Comparison of ENCODE assay signal across 24 cellular contexts in the genomic region with DNA sequence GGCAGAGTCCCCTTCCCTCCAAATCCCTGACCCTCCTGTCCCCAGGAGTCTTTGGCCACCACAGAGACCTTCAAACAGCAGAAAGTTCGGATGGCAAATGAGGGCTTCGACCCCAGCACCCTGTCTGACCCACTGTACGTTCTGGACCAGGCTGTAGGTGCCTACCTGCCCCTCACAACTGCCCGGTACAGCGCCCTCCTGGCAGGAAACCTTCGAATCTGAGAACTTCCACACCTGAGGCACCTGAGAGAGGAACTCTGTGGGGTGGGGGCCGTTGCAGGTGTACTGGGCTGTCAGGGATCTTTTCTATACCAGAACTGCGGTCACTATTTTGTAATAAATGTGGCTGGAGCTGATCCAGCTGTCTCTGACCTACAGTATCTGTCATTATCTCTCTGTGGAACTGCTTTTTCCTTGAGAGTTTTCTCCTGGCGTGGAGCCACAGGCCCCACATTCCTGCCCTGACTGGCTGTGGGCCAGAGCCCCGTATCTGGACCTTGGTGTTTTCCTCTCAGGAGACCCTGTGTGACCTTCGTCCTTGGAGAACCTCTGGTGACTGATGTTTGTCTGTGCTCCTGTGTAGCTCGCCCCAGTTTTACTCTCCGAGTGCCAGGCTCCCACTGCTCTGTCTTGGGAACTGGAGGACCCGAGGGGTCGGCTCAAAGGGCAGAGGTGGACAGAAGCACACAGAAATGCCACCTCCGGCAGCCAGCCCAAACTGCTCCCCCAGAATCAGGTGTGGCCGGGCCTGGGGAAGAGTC. TPM values are rescaled to one million over a fixed set of nuclear protein-coding genes. Genes with fewer than 3 reads are reported as not detected.
DNase-seq lines count a peak whose midpoint lies in the region; ATAC-seq and TF ChIP-seq lines count a peak whose summit lies in the region.
"Had no signal": no experiment of that assay in that cellular context is flagged by ENCODE, and none has a peak within 500 bp of the region (broad histone marks: within the 10 kb centered on the region; RNA-seq: fewer than 3 reads in every experiment).

No MANE protein-coding gene starts in this region.

- H3K4me1 Mint-ChIP-seq in activated CD8-positive, alpha-beta T cell treated with anti-CD3 and anti-CD28 coated beads, Interleukin-2, amount 10 ng/mL, durations not matched to agents 7 days and 5 days (ENCODE audit: low read depth): peaks cover 41% of the 10 kb centered on the region
- H3K4me1 Mint-ChIP-seq in activated CD8-positive, alpha-beta T cell treated with anti-CD3 and anti-CD28 coated beads for 36 hours (ENCODE audit: low read depth): peaks cover 19% of the 10 kb centered on the region

- peaks cover 29% of the 10 kb centered on the region for H3K36me3 Mint-ChIP-seq in activated CD8-positive, alpha-beta T cell treated with anti-CD3 and anti-CD28 coated beads, Interleukin-2, amount 10 ng/mL, durations not matched to agents 7 days and 5 days (ENCODE audit: low read depth)
- no peaks in the 10 kb centered on the region for H3K36me3 Mint-ChIP-seq in activated CD8-positive, alpha-beta T cell treated with anti-CD3 and anti-CD28 coated beads for 36 hours (ENCODE audit: low read depth)
- H3K36me3 Mint-ChIP-seq: activated naive CD4-positive, alpha-beta T cell treated with anti-CD3 and anti-CD28 coated beads, Interleukin-2, amount 50 U/mL, for 72 hours; brain had no signal

- H3K27me3 Mint-ChIP-seq in activated CD8-positive, alpha-beta T cell treated with anti-CD3 and anti-CD28 coated beads, Interleukin-2, amount 10 ng/mL, durations not matched to agents 7 days and 5 days (ENCODE audit: low read depth): no peaks in the 10 kb centered on the region
- H3K27me3 Mint-ChIP-seq in activated CD8-positive, alpha-beta T cell treated with anti-CD3 and anti-CD28 coated beads for 36 hours: no peaks in the 10 kb centered on the region
- H3K27me3 Mint-ChIP-seq: progenitor cell of endocrine pancreas; stimulated activated naive CD8-positive, alpha-beta T cell treated with anti-CD3 and anti-CD28 coated beads, Interleukin-15, Interleukin-2, amounts not matched to agents 100 ng/mL and 50 ng/mL, for 24 hours had no signal

- WGBS in stomach, 5 donors: 35 to 59% (median 43%) methylated on average over 17 of the region's 17 CpGs

- no peak for ATAC-seq in activated CD8-positive, alpha-beta T cell treated with anti-CD3 and anti-CD28 coated beads, Interleukin-2, amount 10 ng/mL, durations not matched to agents 7 days and 5 days
- ATAC-seq in activated CD8-positive, alpha-beta T cell treated with anti-CD3 and anti-CD28 coated beads for 36 hours: no peak
- ATAC-seq in lower lobe of right lung: no peak
- ATAC-seq: activated naive CD4-positive, alpha-beta T cell treated with anti-CD3 and anti-CD28 coated beads, Interleukin-2, amount 50 U/mL, for 72 hours; heart left ventricle had no signal

- no peak for DNase-seq in activated CD8-positive, alpha-beta T cell treated with anti-CD3 and anti-CD28 coated beads, Interleukin-2, amount 10 ng/mL, durations not matched to agents 7 days and 5 days
- no peak for DNase-seq in activated CD8-positive, alpha-beta T cell treated with anti-CD3 and anti-CD28 coated beads for 36 hours
- DNase-seq in amniotic epithelial cell (ENCODE audit: low read depth): peak; percentile 57
- peak; percentile 32 for DNase-seq in lower lobe of right lung
- peak; percentile 69 for DNase-seq in stomach
- no peak for DNase-seq in Peyer's patch
- DNase-seq in LoVo (ENCODE audit: low spot score): no peak
- no peak for DNase-seq in HT-29 (ENCODE audit: low spot score)
- DNase-seq: 8988T; GF-D8; NCI-H1417 treated with DMSO at 0.1 percent for 48 hours; NCI-H2107; NCI-H510A treated with DMSO at 0.1 percent for 48 hours; NK-92 treated with Interleukin-12 subunit alpha and Interleukin-12 subunit beta, amount 100 ng/mL, for 24 hours; SK-N-SH; stimulated activated CD4-positive, alpha-beta T cell treated with anti-CD3 and anti-CD28 coated beads, Interleukin-4, amount 100 ng/mL, for 1 hour; T-helper 9 cell had no signal

- TF ChIP-seq POLR2A in stomach (IDR thresholded peaks at IDR 0.05) (no peak), Peyer's patch (IDR thresholded peaks at IDR 0.05) (no peak)

- POLR2A ChIA-PET in activated CD8-positive, alpha-beta T cell treated with anti-CD3 and anti-CD28 coated beads, Interleukin-2, amount 10 ng/mL, durations not matched to agents 7 days and 5 days (lab: Charles Lee): no interaction called here
- POLR2A ChIA-PET in activated CD8-positive, alpha-beta T cell treated with anti-CD3 and anti-CD28 coated beads for 36 hours (lab: Charles Lee): no interaction called here

- TF ChIP-seq EP300 in stomach (IDR thresholded peaks at IDR 0.05): no peak

- peaks cover 58% of the 10 kb centered on the region for H3K4me1 ChIP-seq in lower lobe of right lung
- H3K4me1 ChIP-seq in stomach: peaks cover 49 to 76% (median 74%) of the 10 kb centered on the region in 4 donors
- H3K4me1 ChIP-seq in Peyer's patch: peaks cover 3 to 21% (median 7%) of the 10 kb centered on the region in 4 donors

- no peak overlapping the region for H3K4me3 Mint-ChIP-seq in activated CD8-positive, alpha-beta T cell treated with anti-CD3 and anti-CD28 coated beads, Interleukin-2, amount 10 ng/mL, durations not matched to agents 7 days and 5 days
- H3K4me3 Mint-ChIP-seq in activated CD8-positive, alpha-beta T cell treated with anti-CD3 and anti-CD28 coated beads for 36 hours: no peak overlapping the region
- H3K4me3 Mint-ChIP-seq: stimulated activated naive CD8-positive, alpha-beta T cell treated with anti-CD3 and anti-CD28 coated beads, Interleukin-15, Interleukin-2, amounts not matched to agents 100 ng/mL and 50 ng/mL, for 24 hours had no signal

- H3K27ac Mint-ChIP-seq in activated CD8-positive, alpha-beta T cell treated with anti-CD3 and anti-CD28 coated beads, Interleukin-2, amount 10 ng/mL, durations not matched to agents 7 days and 5 days: peak overlapping the region; percentile 52
- H3K27ac Mint-ChIP-seq in activated CD8-positive, alpha-beta T cell treated with anti-CD3 and anti-CD28 coated beads for 36 hours: no peak overlapping the region
- H3K27ac Mint-ChIP-seq: activated naive CD4-positive, alpha-beta T cell treated with anti-CD3 and anti-CD28 coated beads, Interleukin-2, amount 50 U/mL, for 72 hours; progenitor cell of endocrine pancreas; stimulated activated naive CD8-positive, alpha-beta T cell treated with anti-CD3 and anti-CD28 coated beads, Interleukin-15, Interleukin-2, amounts not matched to agents 100 ng/mL and 50 ng/mL, for 24 hours had no signal

- no peaks in the 10 kb centered on the region for H3K27me3 ChIP-seq in lower lobe of right lung (ENCODE audit: low read depth)
- no peaks in the 10 kb centered on the region for H3K27me3 ChIP-seq in stomach
- H3K27me3 ChIP-seq in Peyer's patch: no peaks in the 10 kb centered on the region
- H3K27me3 ChIP-seq: heart left ventricle had no signal

- intact Hi-C loops in activated CD8-positive, alpha-beta T cell treated with anti-CD3 and anti-CD28 coated beads for 36 hours (cut with micrococcal nuclease): no loop called here
- intact Hi-C loops in lower lobe of right lung (cut with DNase I) (no loop called here), stomach (cut with DNase I; ENCODE audit: low total_unique reads) (no loop called here)

- H3K36me3 ChIP-seq in lower lobe of right lung (peaks cover 6% of the 10 kb centered on the region), stomach (peaks cover 0 to 20% (median 11%) of the 10 kb centered on the region in 4 donors), Peyer's patch (no peaks in the 10 kb centered on the region)

- H3K27ac ChIP-seq in lower lobe of right lung (peak overlapping the region; percentile 24), stomach (peak overlapping the region in 3 of 5 donors; percentile 19 to 93 (median 22)), Peyer's patch (no peak overlapping the region)

- CTCF ChIA-PET in activated CD8-positive, alpha-beta T cell treated with anti-CD3 and anti-CD28 coated beads, Interleukin-2, amount 10 ng/mL, durations not matched to agents 7 days and 5 days (lab: Charles Lee): interaction anchor here (0.7 to 3.1 kb wide), 2 partner anchors 166 to 206 kb away, joined by 3 to 7 read pairs; partner anchors contain the start of gene RAB13
- CTCF ChIA-PET in activated CD8-positive, alpha-beta T cell treated with anti-CD3 and anti-CD28 coated beads for 36 hours (lab: Charles Lee): interaction anchor here (1.2 to 1.3 kb wide), 2 partner anchors 103 to 208 kb away, joined by 4 to 5 read pairs; no protein-coding TSS in a partner anchor

- H3K4me3 ChIP-seq in lower lobe of right lung (no peak overlapping the region), stomach (no peak overlapping the region), Peyer's patch (no peak overlapping the region)
- H3K4me3 ChIP-seq: coronary artery, heart left ventricle, smooth muscle cell had no signal

- no peak for TF ChIP-seq CTCF in activated CD8-positive, alpha-beta T cell treated with anti-CD3 and anti-CD28 coated beads for 36 hours (IDR thresholded peaks at IDR 0.05)
- TF ChIP-seq CTCF in lower lobe of right lung (IDR thresholded peaks at IDR 0.05) (no peak), stomach (IDR thresholded peaks at IDR 0.05) (no peak), Peyer's patch (IDR thresholded peaks at IDR 0.05) (no peak)

- H3K9me3 ChIP-seq in lower lobe of right lung (no peaks in the 10 kb centered on the region), stomach (no peaks in the 10 kb centered on the region), Peyer's patch (no peaks in the 10 kb centered on the region)
- H3K9me3 ChIP-seq: heart left ventricle, SK-N-SH had no signal

- no peaks in the 10 kb centered on the region for H3K9me3 Mint-ChIP-seq in activated CD8-positive, alpha-beta T cell treated with anti-CD3 and anti-CD28 coated beads, Interleukin-2, amount 10 ng/mL, durations not matched to agents 7 days and 5 days (ENCODE audit: insufficient read depth)
- H3K9me3 Mint-ChIP-seq in activated CD8-positive, alpha-beta T cell treated with anti-CD3 and anti-CD28 coated beads for 36 hours: no peaks in the 10 kb centered on the region
- H3K9me3 Mint-ChIP-seq: activated naive CD4-positive, alpha-beta T cell treated with anti-CD3 and anti-CD28 coated beads, Interleukin-2, amount 50 U/mL, for 72 hours; brain; stimulated activated naive CD8-positive, alpha-beta T cell treated with anti-CD3 and anti-CD28 coated beads, Interleukin-15, Interleukin-2, amounts not matched to agents 100 ng/mL and 50 ng/mL, for 24 hours had no signal

RNA-seq across cellular contexts. Expression of gene SLC27A3, which starts 4.8 kb away (rescaled TPM):
- 10 to 100 TPM; 41.1 to 50.1 TPM for total RNA-seq in activated CD8-positive, alpha-beta T cell treated with anti-CD3 and anti-CD28 coated beads, Interleukin-2, amount 10 ng/mL, durations not matched to agents 7 days and 5 days
- 1 to 10 TPM; 7.2 to 10.0 TPM for total RNA-seq in activated CD8-positive, alpha-beta T cell treated with anti-CD3 and anti-CD28 coated beads for 36 hours
- total RNA-seq in lower lobe of right lung (99.6 TPM), stomach (10 to 100 TPM; 14.9 to 89.9 (median 62.2) TPM), Peyer's patch (100 to 1,000 TPM in 1 of 4 donors, 10 to 100 TPM in 3; 12.3 to 124 (median 22.0) TPM)
- polyA plus RNA-seq in stomach: 10 to 100 TPM; 17.4 to 86.8 (median 44.1) TPM
- total RNA-seq in HT-29 (2014; rRNA removed; shearing (Covaris generic)): 13.8 and 14.7 TPM in 2 replicates

RNA-seq across cellular contexts. Expression of gene INTS3, which starts 52.1 kb away (rescaled TPM):
- total RNA-seq in activated CD8-positive, alpha-beta T cell treated with anti-CD3 and anti-CD28 coated beads, Interleukin-2, amount 10 ng/mL, durations not matched to agents 7 days and 5 days: 10 to 100 TPM; 53.7 to 54.5 TPM
- 10 to 100 TPM; 45.0 to 45.5 TPM for total RNA-seq in activated CD8-positive, alpha-beta T cell treated with anti-CD3 and anti-CD28 coated beads for 36 hours
- 77.3 TPM for total RNA-seq in lower lobe of right lung
- total RNA-seq in stomach: 10 to 100 TPM; 28.1 to 48.2 (median 39.4) TPM
- polyA plus RNA-seq in stomach: 10 to 100 TPM; 11.0 to 39.2 (median 19.1) TPM
- 10 to 100 TPM; 24.3 to 75.1 (median 42.4) TPM for total RNA-seq in Peyer's patch
- total RNA-seq in HT-29 (2014; rRNA removed; shearing (Covaris generic)): 23.4 and 28.9 TPM in 2 replicates

Comparison
In these comparisons a context has a peak if more than half of its experiments do, and no peak if none do; other contexts are left out.
1. DNase-seq: peak in amniotic epithelial cell (single experiment), lower lobe of right lung (single experiment) and stomach (single experiment); none in activated CD8-positive, alpha-beta T cell treated with anti-CD3 and anti-CD28 coated beads, Interleukin-2, amount 10 ng/mL, durations not matched to agents 7 days and 5 days (single experiment), activated CD8-positive, alpha-beta T cell treated with anti-CD3 and anti-CD28 coated beads for 36 hours (single experiment), Peyer's patch (0 of 3), LoVo (single experiment) and HT-29 (single experiment).
2. H3K27ac ChIP-seq: peak in lower lobe of right lung (single experiment) and stomach (3 of 5); none in Peyer's patch (0 of 4).